Comparison of ENCODE assay signal across 1 cellular context in the genomic region with DNA sequence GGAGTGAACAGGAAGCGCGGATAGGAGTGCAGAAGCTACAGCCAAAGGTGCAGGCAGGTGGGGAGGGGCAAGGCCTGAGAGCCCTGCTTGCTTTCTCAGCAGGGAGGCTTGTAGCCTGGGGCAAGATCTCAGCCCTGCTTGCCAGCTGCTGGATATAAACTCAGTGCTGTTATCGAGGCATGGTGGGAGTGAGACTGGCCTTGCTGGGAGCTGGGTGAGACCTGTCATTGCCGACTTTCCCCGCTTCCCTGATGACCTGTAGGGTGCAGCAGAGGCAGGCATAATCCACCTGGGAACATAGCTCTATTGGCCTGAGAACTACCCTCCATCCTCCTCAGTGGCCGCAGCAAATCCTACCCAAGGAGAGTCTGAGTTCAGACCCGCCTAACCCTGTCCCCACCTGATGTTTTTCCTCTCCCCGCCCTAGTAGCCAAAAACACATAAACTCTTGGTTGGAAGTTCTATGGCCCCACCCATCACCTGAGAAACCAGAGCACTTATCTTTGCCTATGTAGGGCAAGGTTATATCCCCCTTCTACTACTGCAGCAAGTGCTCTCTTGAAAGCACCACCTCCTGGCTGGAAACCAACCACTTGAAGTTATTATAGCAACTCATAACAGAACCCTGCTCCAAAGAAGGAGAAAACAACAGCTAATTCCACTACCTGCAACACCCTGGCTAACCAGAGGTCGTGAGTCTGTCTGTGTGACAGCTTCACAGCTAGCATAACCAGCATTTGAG.
TF ChIP-seq lines count a peak whose summit lies in the region.

No MANE protein-coding gene starts in this region.

TF ChIP-seq in H1, 55 proteins besides CTCF, POLR2A, EP300 and RAD21:
- TF ChIP-seq, protein P1, sequence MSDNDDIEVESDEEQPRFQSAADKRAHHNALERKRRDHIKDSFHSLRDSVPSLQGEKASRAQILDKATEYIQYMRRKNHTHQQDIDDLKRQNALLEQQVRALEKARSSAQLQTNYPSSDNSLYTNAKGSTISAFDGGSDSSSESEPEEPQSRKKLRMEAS (IDR thresholded peaks at IDR 0.05): peak; percentile 46; the same call in 1 of the 2 replicates
- TF ChIP-seq TAF1 (IDR thresholded peaks at IDR 0.05; ENCODE audit: low read depth, low read length): no peak
- no peak for TF ChIP-seq EGR1 (IDR thresholded peaks at IDR 0.05; ENCODE audit: borderline replicate concordance, low read depth, low read length)
- 0 out of 4 replicates have a peak, but pooled peaks have one; percentile 31 to 46 for TF ChIP-seq SIN3A (conservative IDR thresholded peaks at IDR 0.05 in 1 of 2, IDR thresholded peaks at IDR 0.05 in 1 of 2; ENCODE audit: low read depth in 1 of 2, low read length in 2 of 2)
- TF ChIP-seq GTF2F1 (IDR thresholded peaks at IDR 0.05; ENCODE audit: borderline replicate concordance, low read depth, low read length): 0 out of 2 replicates have a peak, but pooled peaks have one; percentile 34
- no peak for TF ChIP-seq YY1 (IDR thresholded peaks at IDR 0.05; ENCODE audit: low read depth, low read length)
- 0 out of 2 replicates have a peak, but pooled peaks have one; percentile 28 for TF ChIP-seq CREB1 (IDR thresholded peaks at IDR 0.05)
- TF ChIP-seq, protein P2, sequence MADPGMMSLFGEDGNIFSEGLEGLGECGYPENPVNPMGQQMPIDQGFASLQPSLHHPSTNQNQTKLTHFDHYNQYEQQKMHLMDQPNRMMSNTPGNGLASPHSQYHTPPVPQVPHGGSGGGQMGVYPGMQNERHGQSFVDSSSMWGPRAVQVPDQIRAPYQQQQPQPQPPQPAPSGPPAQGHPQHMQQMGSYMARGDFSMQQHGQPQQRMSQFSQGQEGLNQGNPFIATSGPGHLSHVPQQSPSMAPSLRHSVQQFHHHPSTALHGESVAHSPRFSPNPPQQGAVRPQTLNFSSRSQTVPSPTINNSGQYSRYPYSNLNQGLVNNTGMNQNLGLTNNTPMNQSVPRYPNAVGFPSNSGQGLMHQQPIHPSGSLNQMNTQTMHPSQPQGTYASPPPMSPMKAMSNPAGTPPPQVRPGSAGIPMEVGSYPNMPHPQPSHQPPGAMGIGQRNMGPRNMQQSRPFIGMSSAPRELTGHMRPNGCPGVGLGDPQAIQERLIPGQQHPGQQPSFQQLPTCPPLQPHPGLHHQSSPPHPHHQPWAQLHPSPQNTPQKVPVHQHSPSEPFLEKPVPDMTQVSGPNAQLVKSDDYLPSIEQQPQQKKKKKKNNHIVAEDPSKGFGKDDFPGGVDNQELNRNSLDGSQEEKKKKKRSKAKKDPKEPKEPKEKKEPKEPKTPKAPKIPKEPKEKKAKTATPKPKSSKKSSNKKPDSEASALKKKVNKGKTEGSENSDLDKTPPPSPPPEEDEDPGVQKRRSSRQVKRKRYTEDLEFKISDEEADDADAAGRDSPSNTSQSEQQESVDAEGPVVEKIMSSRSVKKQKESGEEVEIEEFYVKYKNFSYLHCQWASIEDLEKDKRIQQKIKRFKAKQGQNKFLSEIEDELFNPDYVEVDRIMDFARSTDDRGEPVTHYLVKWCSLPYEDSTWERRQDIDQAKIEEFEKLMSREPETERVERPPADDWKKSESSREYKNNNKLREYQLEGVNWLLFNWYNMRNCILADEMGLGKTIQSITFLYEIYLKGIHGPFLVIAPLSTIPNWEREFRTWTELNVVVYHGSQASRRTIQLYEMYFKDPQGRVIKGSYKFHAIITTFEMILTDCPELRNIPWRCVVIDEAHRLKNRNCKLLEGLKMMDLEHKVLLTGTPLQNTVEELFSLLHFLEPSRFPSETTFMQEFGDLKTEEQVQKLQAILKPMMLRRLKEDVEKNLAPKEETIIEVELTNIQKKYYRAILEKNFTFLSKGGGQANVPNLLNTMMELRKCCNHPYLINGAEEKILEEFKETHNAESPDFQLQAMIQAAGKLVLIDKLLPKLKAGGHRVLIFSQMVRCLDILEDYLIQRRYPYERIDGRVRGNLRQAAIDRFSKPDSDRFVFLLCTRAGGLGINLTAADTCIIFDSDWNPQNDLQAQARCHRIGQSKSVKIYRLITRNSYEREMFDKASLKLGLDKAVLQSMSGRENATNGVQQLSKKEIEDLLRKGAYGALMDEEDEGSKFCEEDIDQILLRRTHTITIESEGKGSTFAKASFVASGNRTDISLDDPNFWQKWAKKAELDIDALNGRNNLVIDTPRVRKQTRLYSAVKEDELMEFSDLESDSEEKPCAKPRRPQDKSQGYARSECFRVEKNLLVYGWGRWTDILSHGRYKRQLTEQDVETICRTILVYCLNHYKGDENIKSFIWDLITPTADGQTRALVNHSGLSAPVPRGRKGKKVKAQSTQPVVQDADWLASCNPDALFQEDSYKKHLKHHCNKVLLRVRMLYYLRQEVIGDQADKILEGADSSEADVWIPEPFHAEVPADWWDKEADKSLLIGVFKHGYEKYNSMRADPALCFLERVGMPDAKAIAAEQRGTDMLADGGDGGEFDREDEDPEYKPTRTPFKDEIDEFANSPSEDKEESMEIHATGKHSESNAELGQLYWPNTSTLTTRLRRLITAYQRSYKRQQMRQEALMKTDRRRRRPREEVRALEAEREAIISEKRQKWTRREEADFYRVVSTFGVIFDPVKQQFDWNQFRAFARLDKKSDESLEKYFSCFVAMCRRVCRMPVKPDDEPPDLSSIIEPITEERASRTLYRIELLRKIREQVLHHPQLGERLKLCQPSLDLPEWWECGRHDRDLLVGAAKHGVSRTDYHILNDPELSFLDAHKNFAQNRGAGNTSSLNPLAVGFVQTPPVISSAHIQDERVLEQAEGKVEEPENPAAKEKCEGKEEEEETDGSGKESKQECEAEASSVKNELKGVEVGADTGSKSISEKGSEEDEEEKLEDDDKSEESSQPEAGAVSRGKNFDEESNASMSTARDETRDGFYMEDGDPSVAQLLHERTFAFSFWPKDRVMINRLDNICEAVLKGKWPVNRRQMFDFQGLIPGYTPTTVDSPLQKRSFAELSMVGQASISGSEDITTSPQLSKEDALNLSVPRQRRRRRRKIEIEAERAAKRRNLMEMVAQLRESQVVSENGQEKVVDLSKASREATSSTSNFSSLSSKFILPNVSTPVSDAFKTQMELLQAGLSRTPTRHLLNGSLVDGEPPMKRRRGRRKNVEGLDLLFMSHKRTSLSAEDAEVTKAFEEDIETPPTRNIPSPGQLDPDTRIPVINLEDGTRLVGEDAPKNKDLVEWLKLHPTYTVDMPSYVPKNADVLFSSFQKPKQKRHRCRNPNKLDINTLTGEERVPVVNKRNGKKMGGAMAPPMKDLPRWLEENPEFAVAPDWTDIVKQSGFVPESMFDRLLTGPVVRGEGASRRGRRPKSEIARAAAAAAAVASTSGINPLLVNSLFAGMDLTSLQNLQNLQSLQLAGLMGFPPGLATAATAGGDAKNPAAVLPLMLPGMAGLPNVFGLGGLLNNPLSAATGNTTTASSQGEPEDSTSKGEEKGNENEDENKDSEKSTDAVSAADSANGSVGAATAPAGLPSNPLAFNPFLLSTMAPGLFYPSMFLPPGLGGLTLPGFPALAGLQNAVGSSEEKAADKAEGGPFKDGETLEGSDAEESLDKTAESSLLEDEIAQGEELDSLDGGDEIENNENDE (IDR thresholded peaks at IDR 0.05; ENCODE audit: insufficient replicate concordance, low read length): no peak
